Comparison of ENCODE assay signal across 1 cellular context in genomic region chr10:36670616-36671402, GRCh38.
TF ChIP-seq lines count a peak whose summit lies in the region.

No MANE protein-coding gene starts in this region.

TF ChIP-seq in IMR-90, 13 proteins besides CTCF, POLR2A, EP300 and RAD21:
- TF ChIP-seq USF2 (IDR thresholded peaks at IDR 0.05; ENCODE audit: low read depth, low read length) (no peak), BHLHE40 (IDR thresholded peaks at IDR 0.05; ENCODE audit: low read depth, low read length) (no peak), ELK1 (IDR thresholded peaks at IDR 0.05; ENCODE audit: borderline replicate concordance, low read depth, low read length) (no peak), MXI1 (IDR thresholded peaks at IDR 0.05; ENCODE audit: borderline replicate concordance, low read depth, low read length) (no peak), CEBPB (IDR thresholded peaks at IDR 0.05; ENCODE audit: low read depth, low read length) (no peak)
